8 cellular contexts compared by ENCODE assay signal in genomic region chr16:89008796-89009195, GRCh38. TPM values are rescaled to one million over a fixed set of nuclear protein-coding genes. Genes with fewer than 3 reads are reported as not detected.
A peak's percentile ranks its signal among the peaks of the same experiment; 100 is the strongest.
DNase-seq lines count a peak whose midpoint lies in the region; ATAC-seq, FAIRE-seq and TF ChIP-seq lines count a peak whose summit lies in the region.
"Not testable (repeated sequence)": the region's sequence is repeated elsewhere in the genome, so short reads cannot be mapped to it uniquely, and the experiment has no call there.
"Had no signal": no experiment of that assay in that cellular context is flagged by ENCODE, and none has a peak within 500 bp of the region (broad histone marks: within the 10 kb centered on the region; RNA-seq: fewer than 3 reads in every experiment).

No MANE protein-coding gene starts in this region.

- H3K4me1 Mint-ChIP-seq in CD14-positive monocyte; natural killer cell treated with Interleukin-12 subunit alpha and Interleukin-12 subunit beta and Interleukin-15 and Interleukin-18, amount 100 ng/mL, for 72 hours (ENCODE audit: low read depth in 2 of 2): not testable (repeated sequence)

- not testable (repeated sequence) for H3K4me1 ChIP-seq in RWPE2 (ENCODE audit: insufficient read depth, poor library complexity, severe bottlenecking); kidney (ENCODE audit: control insufficient read depth in 1 of 2, insufficient read depth in 1 of 2, low read depth in 1 of 2, low read length in 2 of 2)
- H3K4me1 ChIP-seq in spleen: peaks cover 0 to 14% (median 10%) of the 10 kb centered on the region in 6 donors

- not testable (repeated sequence) for TF ChIP-seq POLR2A in spleen (IDR thresholded peaks at IDR 0.05)

- peaks cover 0 to 11% (median 1%) of the 10 kb centered on the region in 7 donors for H3K9me3 Mint-ChIP-seq in CD14-positive monocyte
- H3K9me3 Mint-ChIP-seq in natural killer cell treated with Interleukin-12 subunit alpha and Interleukin-12 subunit beta and Interleukin-15 and Interleukin-18, amount 100 ng/mL, for 72 hours: not testable (repeated sequence)

- not testable (repeated sequence) for H3K36me3 Mint-ChIP-seq in CD14-positive monocyte; natural killer cell treated with Interleukin-12 subunit alpha and Interleukin-12 subunit beta and Interleukin-15 and Interleukin-18, amount 100 ng/mL, for 72 hours

- H3K4me3 ChIP-seq in RWPE2 (ENCODE audit: severe bottlenecking); kidney (ENCODE audit: low read length in 2 of 2); spleen: not testable (repeated sequence)

- not testable (repeated sequence) for ATAC-seq in RWPE2 (ENCODE audit: low read depth); Right ventricle myocardium superior (ENCODE audit: poor library complexity); natural killer cell treated with Interleukin-12 subunit alpha and Interleukin-12 subunit beta and Interleukin-15 and Interleukin-18, amount 100 ng/mL, for 72 hours

- H3K27ac ChIP-seq in RWPE2 (ENCODE audit: poor library complexity, severe bottlenecking); kidney (ENCODE audit: low read depth in 2 of 2, low read length in 2 of 2); spleen: not testable (repeated sequence)

- H3K4me3 Mint-ChIP-seq in CD14-positive monocyte; natural killer cell treated with Interleukin-12 subunit alpha and Interleukin-12 subunit beta and Interleukin-15 and Interleukin-18, amount 100 ng/mL, for 72 hours: not testable (repeated sequence)

- FAIRE-seq in kidney (lab: Jason Lieb, UNC): not testable (repeated sequence)

- peaks cover 27 to 47% (median 33%) of the 10 kb centered on the region in 3 donors for H3K27me3 Mint-ChIP-seq in CD14-positive monocyte (ENCODE audit: low read depth in 3 of 3)
- H3K27me3 Mint-ChIP-seq in natural killer cell treated with Interleukin-12 subunit alpha and Interleukin-12 subunit beta and Interleukin-15 and Interleukin-18, amount 100 ng/mL, for 72 hours: peaks cover 29 to 38% of the 10 kb centered on the region in 2 donors

- H3K27me3 ChIP-seq in RWPE2 (ENCODE audit: insufficient read depth, poor library complexity, severe bottlenecking): not testable (repeated sequence)
- H3K27me3 ChIP-seq in spleen (replicated peaks in 1 of 7): peaks cover 0 to 67% (median 13%) of the 10 kb centered on the region in 7 donors

- DNase-seq in CD14-positive monocyte (ENCODE audit: low spot score) (peak; percentile 28), RWPE2 (ENCODE audit: low spot score) (peak; percentile 17), Right ventricle myocardium superior (peak; percentile 31), kidney (peak; percentile 20), spleen (peak; percentile 15)
- peak; percentile 54 for DNase-seq in natural killer cell treated with Interleukin-12 subunit alpha and Interleukin-12 subunit beta and Interleukin-15 and Interleukin-18, amount 100 ng/mL, for 72 hours (ENCODE audit: low spot score)

- intact Hi-C loops in CD14-positive monocyte (cut with micrococcal nuclease); Right ventricle myocardium superior (cut with DNase I); kidney (cut with DNase I); spleen (cut with DNase I; ENCODE audit: low total_unique reads): not testable (repeated sequence)

- not testable (repeated sequence) for TF ChIP-seq CTCF in CD14-positive monocyte (IDR thresholded peaks at IDR 0.05); RWPE2 (IDR thresholded peaks at IDR 0.05; ENCODE audit: poor library complexity, severe bottlenecking); kidney (IDR thresholded peaks at IDR 0.05; ENCODE audit: borderline replicate concordance, extremely low read depth, insufficient read depth); spleen (IDR thresholded peaks at IDR 0.05 in 8 of 11, conservative IDR thresholded peaks at IDR 0.05 in 3 of 11)

- WGBS in spleen, 5 donors: 61 to 80% (median 68%) methylated on average over 3 to 4 of the region's 4 CpGs

- H3K9me3 ChIP-seq in RWPE2 (ENCODE audit: severe bottlenecking); kidney (ENCODE audit: control insufficient read depth in 1 of 2, low read length in 2 of 2); spleen: not testable (repeated sequence)

- not testable (repeated sequence) for H3K36me3 ChIP-seq in RWPE2 (ENCODE audit: low read depth); kidney (ENCODE audit: control insufficient read depth in 1 of 2, insufficient read depth in 2 of 2, low read length in 2 of 2); spleen

- not testable (repeated sequence) for H3K9ac ChIP-seq in kidney (ENCODE audit: low read length in 2 of 2)

- H3K27ac Mint-ChIP-seq in CD14-positive monocyte; natural killer cell treated with Interleukin-12 subunit alpha and Interleukin-12 subunit beta and Interleukin-15 and Interleukin-18, amount 100 ng/mL, for 72 hours: not testable (repeated sequence)

RNA-seq across cellular contexts. Expression of gene CBFA2T3, which starts 31.8 kb away (rescaled TPM):
- polyA plus RNA-seq in CD14-positive monocyte: 1 to 10 TPM; 5.3 to 6.2 TPM
- total RNA-seq in Right ventricle myocardium superior: 8.6 TPM
- 8.0 TPM for total RNA-seq in kidney
- 0.75 TPM for polyA plus RNA-seq in kidney (ENCODE audit: insufficient read depth, low read depth, low replicate concordance)
- 1 to 10 TPM; 2.3 to 2.9 TPM for total RNA-seq in natural killer cell treated with Interleukin-12 subunit alpha and Interleukin-12 subunit beta and Interleukin-15 and Interleukin-18, amount 100 ng/mL, for 72 hours
- 10 to 100 TPM; 10.5 to 59.8 (median 56.3) TPM for total RNA-seq in spleen
- polyA plus RNA-seq in spleen: 10 to 100 TPM in 2 of 3 donors, 1 to 10 TPM in 1; 8.4 to 25.1 (median 14.3) TPM
- total RNA-seq: GM23248 had no signal
- polyA plus RNA-seq: BJ, GM23248 had no signal
